Comparison of ENCODE assay signal across 18 cellular contexts in the genomic region with DNA sequence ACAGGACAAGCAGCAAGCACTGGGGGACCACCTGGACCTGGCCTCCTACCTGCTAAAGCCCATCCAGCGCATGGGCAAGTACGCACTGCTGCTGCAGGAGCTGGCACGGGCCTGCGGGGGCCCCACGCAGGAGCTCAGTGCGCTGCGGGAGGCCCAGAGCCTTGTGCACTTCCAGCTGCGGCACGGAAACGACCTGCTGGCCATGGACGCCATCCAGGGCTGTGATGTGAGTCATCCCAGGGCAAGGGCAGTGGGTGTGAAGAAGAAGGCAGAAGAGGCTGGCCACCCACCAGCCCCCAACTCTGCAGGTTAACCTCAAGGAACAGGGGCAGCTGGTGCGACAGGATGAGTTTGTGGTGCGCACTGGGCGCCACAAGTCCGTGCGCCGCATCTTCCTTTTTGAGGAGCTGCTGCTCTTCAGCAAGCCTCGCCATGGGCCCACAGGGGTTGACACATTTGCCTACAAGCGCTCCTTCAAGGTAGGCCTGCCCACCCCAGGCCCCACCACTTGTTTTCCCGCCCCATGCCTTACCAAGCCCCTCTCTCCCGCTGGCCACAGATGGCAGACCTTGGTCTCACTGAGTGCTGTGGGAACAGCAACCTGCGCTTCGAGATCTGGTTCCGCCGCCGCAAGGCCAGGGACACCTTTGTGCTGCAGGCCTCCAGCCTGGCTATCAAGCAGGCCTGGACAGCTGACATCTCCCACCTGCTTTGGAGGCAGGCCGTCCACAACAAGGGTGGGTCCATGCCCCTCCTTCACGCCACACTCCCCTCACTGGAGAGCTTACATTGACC. TPM values are rescaled to one million over a fixed set of nuclear protein-coding genes. Genes with fewer than 3 reads are reported as not detected.
DNase-seq lines count a peak whose midpoint lies in the region; ATAC-seq, FAIRE-seq and TF ChIP-seq lines count a peak whose summit lies in the region.
"Had no signal": no experiment of that assay in that cellular context is flagged by ENCODE, and none has a peak within 500 bp of the region (broad histone marks: within the 10 kb centered on the region; RNA-seq: fewer than 3 reads in every experiment).

No MANE protein-coding gene starts in this region.

- TF ChIP-seq CTCF in astrocyte (IDR thresholded peaks at IDR 0.05; ENCODE audit: insufficient read depth, low read depth, low read length): no peak

- H3K79me2 ChIP-seq in astrocyte (ENCODE audit: insufficient read depth, low read length): no peaks in the 10 kb centered on the region

- H2AFZ ChIP-seq in astrocyte (ENCODE audit: low read depth, low read length): no peak overlapping the region

- FAIRE-seq in astrocyte (lab: Jason Lieb, UNC): no peak

- H3K27me3 ChIP-seq in astrocyte (ENCODE audit: insufficient read depth, low read length): no peaks in the 10 kb centered on the region
- H3K27me3 ChIP-seq: BLaER1 had no signal

- no peak for DNase-seq in activated naive CD4-positive, alpha-beta T cell treated with anti-CD3 and anti-CD28 coated beads, Interleukin-2, amount 50 U/mL, for 16 hours
- peak; percentile 28 for DNase-seq in astrocyte (ENCODE audit: low read depth)
- no peak for DNase-seq in stimulated activated effector memory CD8-positive, alpha-beta T cell treated with anti-CD3 and anti-CD28 coated beads, Interleukin-12 subunit alpha, Interleukin-12 subunit beta, amount 100 ng/mL, for 72 hours (ENCODE audit: low spot score in 2 of 2)
- DNase-seq in NCI-H774 (lab: John Stamatoyannopoulos, UW): no peak
- DNase-seq: 8988T; CD8-positive, alpha-beta T cell; NCI-H187 treated with DMSO at 0.1 percent for 48 hours; NCI-H446; NCI-H69; NK-92 treated with Interleukin-12 subunit alpha and Interleukin-12 subunit beta, amount 100 ng/mL, for 24 hours; SHP77 treated with DMSO at 0.1 percent for 48 hours had no signal

- H3K9me3 Mint-ChIP-seq in activated naive CD4-positive, alpha-beta T cell treated with anti-CD3 and anti-CD28 coated beads, Interleukin-2, amount 50 U/mL, for 24 hours: no peaks in the 10 kb centered on the region
- H3K9me3 Mint-ChIP-seq in astrocyte (ENCODE audit: unreplicated experiment): peaks cover 3% of the 10 kb centered on the region
- no peaks in the 10 kb centered on the region for H3K9me3 Mint-ChIP-seq in stimulated activated effector memory CD8-positive, alpha-beta T cell treated with anti-CD3 and anti-CD28 coated beads, Interleukin-12 subunit alpha, Interleukin-12 subunit beta, amount 100 ng/mL, for 72 hours
- H3K9me3 Mint-ChIP-seq: CD8-positive, alpha-beta T cell had no signal

- H3K36me3 ChIP-seq in astrocyte (ENCODE audit: insufficient read depth, low read length): no peaks in the 10 kb centered on the region
- H3K36me3 ChIP-seq: BLaER1 had no signal

- no peaks in the 10 kb centered on the region for H3K9me3 ChIP-seq in astrocyte (ENCODE audit: insufficient read depth, low read depth, low read length)
- H3K9me3 ChIP-seq: BLaER1 had no signal

- peak overlapping the region; percentile 46 for H3K27ac Mint-ChIP-seq in activated naive CD4-positive, alpha-beta T cell treated with anti-CD3 and anti-CD28 coated beads, Interleukin-2, amount 50 U/mL, for 24 hours
- H3K27ac Mint-ChIP-seq in astrocyte (ENCODE audit: unreplicated experiment): no peak overlapping the region
- H3K27ac Mint-ChIP-seq in stimulated activated effector memory CD8-positive, alpha-beta T cell treated with anti-CD3 and anti-CD28 coated beads, Interleukin-12 subunit alpha, Interleukin-12 subunit beta, amount 100 ng/mL, for 72 hours: peak overlapping the region; percentile 85

- H3K4me3 ChIP-seq in astrocyte (ENCODE audit: insufficient read depth, low read depth, low read length): no peak overlapping the region
- H3K4me3 ChIP-seq: BLaER1 had no signal

- no peaks in the 10 kb centered on the region for H3K4me1 ChIP-seq in astrocyte (ENCODE audit: insufficient read depth, low read length)

- ATAC-seq in stimulated activated effector memory CD8-positive, alpha-beta T cell treated with anti-CD3 and anti-CD28 coated beads, Interleukin-12 subunit alpha, Interleukin-12 subunit beta, amount 100 ng/mL, for 72 hours: no peak
- no peak for ATAC-seq in HG03139 (IDR thresholded peaks at IDR 0.05; ENCODE audit: unreplicated experiment)
- ATAC-seq: CD8-positive, alpha-beta T cell; SK-N-SH treated with all-trans-retinoic acid at 6 μM for 48 hours had no signal

- H3K36me3 Mint-ChIP-seq in activated naive CD4-positive, alpha-beta T cell treated with anti-CD3 and anti-CD28 coated beads, Interleukin-2, amount 50 U/mL, for 24 hours: peaks cover 2% of the 10 kb centered on the region
- H3K36me3 Mint-ChIP-seq in astrocyte (ENCODE audit: low read depth, unreplicated experiment): peaks cover 6% of the 10 kb centered on the region
- no peaks in the 10 kb centered on the region for H3K36me3 Mint-ChIP-seq in stimulated activated effector memory CD8-positive, alpha-beta T cell treated with anti-CD3 and anti-CD28 coated beads, Interleukin-12 subunit alpha, Interleukin-12 subunit beta, amount 100 ng/mL, for 72 hours

- H3K9ac ChIP-seq in astrocyte (ENCODE audit: low read length): no peak overlapping the region
- H3K9ac ChIP-seq: BLaER1 had no signal

- no peaks in the 10 kb centered on the region for H4K20me1 ChIP-seq in astrocyte (ENCODE audit: insufficient read depth, low read length)
- H4K20me1 ChIP-seq: BLaER1 had no signal

- no peak overlapping the region for H3K4me3 Mint-ChIP-seq in activated naive CD4-positive, alpha-beta T cell treated with anti-CD3 and anti-CD28 coated beads, Interleukin-2, amount 50 U/mL, for 24 hours
- no peak overlapping the region for H3K4me3 Mint-ChIP-seq in astrocyte (ENCODE audit: unreplicated experiment)
- H3K4me3 Mint-ChIP-seq in stimulated activated effector memory CD8-positive, alpha-beta T cell treated with anti-CD3 and anti-CD28 coated beads, Interleukin-12 subunit alpha, Interleukin-12 subunit beta, amount 100 ng/mL, for 72 hours: no peak overlapping the region
- H3K4me3 Mint-ChIP-seq: CD8-positive, alpha-beta T cell had no signal

- H3K4me2 ChIP-seq in astrocyte (ENCODE audit: low read length): no peak overlapping the region
- H3K4me2 ChIP-seq: BLaER1 had no signal

- no peak overlapping the region for H3K27ac ChIP-seq in astrocyte (ENCODE audit: low read depth, low read length)
- H3K27ac ChIP-seq: BLaER1 had no signal

- H3K27me3 Mint-ChIP-seq in activated naive CD4-positive, alpha-beta T cell treated with anti-CD3 and anti-CD28 coated beads, Interleukin-2, amount 50 U/mL, for 24 hours: no peaks in the 10 kb centered on the region
- peaks cover 29% of the 10 kb centered on the region for H3K27me3 Mint-ChIP-seq in astrocyte (ENCODE audit: low read depth, unreplicated experiment)

- H3K4me1 Mint-ChIP-seq in activated naive CD4-positive, alpha-beta T cell treated with anti-CD3 and anti-CD28 coated beads, Interleukin-2, amount 50 U/mL, for 24 hours: no peaks in the 10 kb centered on the region
- peaks cover 14% of the 10 kb centered on the region for H3K4me1 Mint-ChIP-seq in astrocyte (ENCODE audit: low read depth, unreplicated experiment)
- H3K4me1 Mint-ChIP-seq in stimulated activated effector memory CD8-positive, alpha-beta T cell treated with anti-CD3 and anti-CD28 coated beads, Interleukin-12 subunit alpha, Interleukin-12 subunit beta, amount 100 ng/mL, for 72 hours: peaks cover 18% of the 10 kb centered on the region

RNA-seq across cellular contexts. Expression of a gene that starts 7.3 kb away (rescaled TPM):
- 1.8 and 2.4 TPM in 2 replicates for total RNA-seq in astrocyte

RNA-seq across cellular contexts. Expression of a gene that starts 37.9 kb away (rescaled TPM):
- total RNA-seq in astrocyte: 2.4 and 2.5 TPM in 2 replicates

RNA-seq across cellular contexts. Expression of a gene that starts 39.4 kb away (rescaled TPM):
- 38.1 and 40.5 TPM in 2 replicates for total RNA-seq in astrocyte

RNA-seq across cellular contexts. Expression of a gene that starts 39.9 kb away (rescaled TPM):
- not detected in 2 replicates for total RNA-seq in astrocyte
- total RNA-seq: CD8-positive, alpha-beta T cell; LHCN-M2 had no signal

RNA-seq across cellular contexts. Expression of a gene that starts 40.0 kb away (rescaled TPM):
- total RNA-seq in astrocyte: not detected in 2 replicates
- total RNA-seq: CD8-positive, alpha-beta T cell; G401; LHCN-M2; OCI-LY7 had no signal
